Comparison of ENCODE assay signal across 8 cellular contexts in the genomic region with DNA sequence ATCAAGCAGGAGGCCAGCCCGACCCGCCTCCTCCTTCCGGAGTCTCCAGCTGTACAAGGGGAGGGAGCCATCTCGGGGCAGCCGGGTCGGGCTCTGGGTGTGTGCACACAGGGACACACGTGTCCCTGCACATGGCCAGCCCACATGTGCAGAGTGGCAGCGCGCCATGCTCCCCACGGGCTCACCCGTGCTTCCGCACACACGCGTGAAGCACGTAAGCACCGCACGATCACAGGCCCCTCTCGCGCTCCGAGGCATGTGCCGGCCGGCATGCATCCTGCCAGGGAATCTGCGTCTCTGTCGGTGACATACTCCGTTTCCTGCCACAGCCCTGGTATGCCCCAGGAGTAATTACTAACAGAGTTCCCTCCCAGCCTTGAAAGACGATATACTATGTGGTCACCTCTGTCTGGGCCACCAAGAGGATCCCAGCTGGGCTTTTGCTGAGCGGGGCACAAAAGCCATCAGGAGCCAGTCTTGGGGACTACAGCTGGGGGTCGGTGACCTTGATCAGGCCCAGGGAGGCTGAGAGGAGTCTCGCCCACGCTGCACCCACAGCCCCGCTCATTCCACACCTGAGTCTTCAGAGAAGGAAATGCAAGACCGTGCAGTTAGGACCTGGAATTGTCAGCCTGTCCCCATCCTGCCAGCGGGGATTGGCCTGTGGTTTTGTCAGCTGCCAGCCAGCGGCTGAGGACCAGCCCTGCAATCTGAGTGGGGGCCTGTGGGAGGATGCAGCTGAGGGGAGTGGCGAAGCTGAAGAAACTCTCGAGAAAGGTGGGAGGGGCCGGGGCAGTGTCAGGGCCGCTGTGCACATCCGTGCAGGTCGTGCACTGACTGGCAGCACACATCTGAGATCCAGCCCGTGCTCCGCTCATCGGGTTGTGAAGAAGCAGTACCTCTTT. TPM values are rescaled to one million over a fixed set of nuclear protein-coding genes. Genes with fewer than 3 reads are reported as not detected.
DNase-seq lines count a peak whose midpoint lies in the region; ATAC-seq and TF ChIP-seq lines count a peak whose summit lies in the region.

No MANE protein-coding gene starts in this region.

- H3K27me3 ChIP-seq in right lobe of liver (no peaks in the 10 kb centered on the region), thyroid gland (no peaks in the 10 kb centered on the region)

- H3K27ac ChIP-seq in right lobe of liver (peak overlapping the region in 2 of 3 donors; percentile 24 to 25), thyroid gland (peak overlapping the region in 1 of 3 donors; percentile 28)

- TF ChIP-seq POLR2A in right lobe of liver (IDR thresholded peaks at IDR 0.05) (no peak), thyroid gland (IDR thresholded peaks at IDR 0.05) (no peak)

- ATAC-seq in HG03354 (IDR thresholded peaks at IDR 0.05; ENCODE audit: poor library complexity, severe bottlenecking, unreplicated experiment) = peak; percentile 64
- peak; percentile 21 to 57 (median 50) for ATAC-seq in right lobe of liver
- no peak for ATAC-seq in HG02571 (IDR thresholded peaks at IDR 0.05; ENCODE audit: unreplicated experiment)

- TF ChIP-seq CTCF in right lobe of liver (IDR thresholded peaks at IDR 0.05) (no peak), thyroid gland (IDR thresholded peaks at IDR 0.05) (no peak)

- H3K36me3 ChIP-seq in right lobe of liver = no peaks in the 10 kb centered on the region
- H3K36me3 ChIP-seq in thyroid gland = no peaks in the 10 kb centered on the region

- no peaks in the 10 kb centered on the region for H3K9me3 ChIP-seq in right lobe of liver
- no peaks in the 10 kb centered on the region for H3K9me3 ChIP-seq in thyroid gland

- 30% methylated on average over 2 of the region's 43 CpGs for WGBS in right lobe of liver (ENCODE audit: insufficient coverage, low coverage, low lambda C conversion rate, missing lambda C conversion rate)
- WGBS in thyroid gland, 2 donors = 60 to 69% methylated on average over 31 to 33 of the region's 43 CpGs

- H3K4me3 ChIP-seq in right lobe of liver (no peak overlapping the region), thyroid gland (replicated peaks in 1 of 3) (no peak overlapping the region)

- intact Hi-C loops in right lobe of liver (cut with DNase I) (no loop called here), thyroid gland (cut with DNase I) (no loop called here)

- H3K4me1 ChIP-seq in right lobe of liver = peaks cover 0 to 4% (median 0%) of the 10 kb centered on the region in 4 donors
- H3K4me1 ChIP-seq in thyroid gland = peaks cover 0 to 45% of the 10 kb centered on the region in 2 donors

- DNase-seq in GF-D8 (lab: John Stamatoyannopoulos, UW) (peak; percentile 95), T follicular helper cell (ENCODE audit: low read depth) (peak; percentile 79), right lobe of liver (peak in 2 of 3 donors; percentile 70 to 76), thyroid gland (peak; percentile 24 to 38), cortex of kidney (lab: John Stamatoyannopoulos, UW) (no peak)
- peak; percentile 34 for DNase-seq in activated naive CD8-positive, alpha-beta T cell treated with anti-CD3 and anti-CD28 coated beads, Interleukin-2, amount 50 U/mL, for 16 hours (ENCODE audit: low read depth, low spot score)

RNA-seq across cellular contexts. Expression of gene LFNG, which starts 11.0 kb away (rescaled TPM):
- total RNA-seq in right lobe of liver (1 to 10 TPM; 1.0 to 4.3 (median 1.7) TPM), thyroid gland (1 to 10 TPM; 3.8 to 6.1 (median 4.8) TPM)

RNA-seq across cellular contexts. Expression of gene GRIFIN, which starts 32.4 kb away (rescaled TPM):
- total RNA-seq in right lobe of liver (not detected), thyroid gland (not detected)

RNA-seq across cellular contexts. Expression of gene BRAT1, which starts 46.7 kb away (rescaled TPM):
- total RNA-seq in right lobe of liver (10 to 100 TPM; 11.1 to 25.9 (median 14.8) TPM), thyroid gland (10 to 100 TPM; 37.2 to 51.8 (median 45.6) TPM)

RNA-seq across cellular contexts. Expression of gene IQCE, which starts 50.2 kb away (rescaled TPM):
- total RNA-seq in right lobe of liver (1 to 10 TPM; 3.7 to 7.0 (median 4.0) TPM), thyroid gland (10 to 100 TPM; 16.0 to 40.2 (median 37.2) TPM)
